1 cellular context compared by ENCODE assay signal in genomic region chr20:45340236-45340847, GRCh38.
TF ChIP-seq lines count a peak whose summit lies in the region.

No MANE protein-coding gene starts in this region.

TF ChIP-seq in HepG2, 621 proteins besides CTCF, POLR2A, EP300 and RAD21 (continued from another document and continues in another):
- TF ChIP-seq STAT6 (CRISPR knock-in tag; IDR thresholded peaks at IDR 0.05; ENCODE audit: borderline replicate concordance) (no peak), ZNF33B (CRISPR knock-in tag; IDR thresholded peaks at IDR 0.05) (peak; percentile 51; the same call in 1 of the 2 replicates), ZBTB1 (CRISPR knock-in tag; IDR thresholded peaks at IDR 0.05; ENCODE audit: borderline replicate concordance) (no peak), ZNF768 (CRISPR knock-in tag; IDR thresholded peaks at IDR 0.05) (peak; percentile 44; the same call in 1 of the 2 replicates), SYNCRIP (IDR thresholded peaks at IDR 0.05; ENCODE audit: insufficient read depth, low read depth, low read length) (no peak), ZSCAN29 (CRISPR knock-in tag; conservative IDR thresholded peaks at IDR 0.05) (no peak), ZSCAN21 (CRISPR knock-in tag; IDR thresholded peaks at IDR 0.05; ENCODE audit: borderline replicate concordance) (peak; percentile 57; the same call in 1 of the 2 replicates), RFX1 (IDR thresholded peaks at IDR 0.05) (peak; percentile 64; the same call in 1 of the 2 replicates), JARID2 (CRISPR knock-in tag; IDR thresholded peaks at IDR 0.05; ENCODE audit: insufficient replicate concordance) (no peak), MLXIP (CRISPR knock-in tag; IDR thresholded peaks at IDR 0.05; ENCODE audit: borderline replicate concordance) (no peak), ZNF317 (CRISPR knock-in tag; IDR thresholded peaks at IDR 0.05) (no peak), ZNF18 (CRISPR knock-in tag; IDR thresholded peaks at IDR 0.05; ENCODE audit: insufficient replicate concordance) (no peak), MIXL1 (CRISPR knock-in tag; IDR thresholded peaks at IDR 0.05) (peak; percentile 95), ZNF589 (CRISPR knock-in tag; conservative IDR thresholded peaks at IDR 0.05) (no peak), HDAC2 (CRISPR knock-in tag; IDR thresholded peaks at IDR 0.05) (peak; percentile 70), NFRKB (IDR thresholded peaks at IDR 0.05) (no peak), GABPB1 (CRISPR knock-in tag; IDR thresholded peaks at IDR 0.05) (0 out of 2 replicates have a peak, but pooled peaks have one; percentile 4), FUBP1 (CRISPR knock-in tag; IDR thresholded peaks at IDR 0.05; ENCODE audit: borderline replicate concordance) (no peak), HHEX (CRISPR knock-in tag; IDR thresholded peaks at IDR 0.05) (peak; percentile 63; the same call in 1 of the 2 replicates), PHF21A (CRISPR knock-in tag; IDR thresholded peaks at IDR 0.05) (peak; percentile 87), ZNF704 (CRISPR knock-in tag; IDR thresholded peaks at IDR 0.05; ENCODE audit: borderline replicate concordance) (no peak), ZMAT3 (CRISPR knock-in tag; conservative IDR thresholded peaks at IDR 0.05) (no peak), NFYC (CRISPR knock-in tag; IDR thresholded peaks at IDR 0.05) (no peak), TAF15 (IDR thresholded peaks at IDR 0.05; ENCODE audit: low read depth, low read length, poor library complexity, severe bottlenecking) (no peak), ZNF180 (CRISPR knock-in tag; IDR thresholded peaks at IDR 0.05; ENCODE audit: borderline replicate concordance, low read depth) (no peak), NCOA1 (CRISPR knock-in tag; IDR thresholded peaks at IDR 0.05) (no peak), TGIF2 (CRISPR knock-in tag; IDR thresholded peaks at IDR 0.05) (peak; percentile 66; the same call in 1 of the 2 replicates), MTERF4 (CRISPR knock-in tag; IDR thresholded peaks at IDR 0.05) (no peak), SRSF9 (IDR thresholded peaks at IDR 0.05; ENCODE audit: borderline replicate concordance, insufficient read depth, low read depth, low read length, poor library complexity, severe bottlenecking) (no peak), STAT5B (CRISPR knock-in tag; IDR thresholded peaks at IDR 0.05) (no peak; the same call in 1 of the 2 replicates), TEAD2 (CRISPR knock-in tag; IDR thresholded peaks at IDR 0.05) (no peak), FOXK2 (IDR thresholded peaks at IDR 0.05) (peak; percentile 53; the same call in 1 of the 2 replicates), ELF4 (CRISPR knock-in tag; IDR thresholded peaks at IDR 0.05; ENCODE audit: borderline replicate concordance) (no peak), MXI1 (IDR thresholded peaks at IDR 0.05; ENCODE audit: borderline replicate concordance, low read depth, low read length) (peak; percentile 69; the same call in 1 of the 3 replicates), CBX1 (IDR thresholded peaks at IDR 0.05; ENCODE audit: low read depth) (no peak)
- TF ChIP-seq, protein P1, sequence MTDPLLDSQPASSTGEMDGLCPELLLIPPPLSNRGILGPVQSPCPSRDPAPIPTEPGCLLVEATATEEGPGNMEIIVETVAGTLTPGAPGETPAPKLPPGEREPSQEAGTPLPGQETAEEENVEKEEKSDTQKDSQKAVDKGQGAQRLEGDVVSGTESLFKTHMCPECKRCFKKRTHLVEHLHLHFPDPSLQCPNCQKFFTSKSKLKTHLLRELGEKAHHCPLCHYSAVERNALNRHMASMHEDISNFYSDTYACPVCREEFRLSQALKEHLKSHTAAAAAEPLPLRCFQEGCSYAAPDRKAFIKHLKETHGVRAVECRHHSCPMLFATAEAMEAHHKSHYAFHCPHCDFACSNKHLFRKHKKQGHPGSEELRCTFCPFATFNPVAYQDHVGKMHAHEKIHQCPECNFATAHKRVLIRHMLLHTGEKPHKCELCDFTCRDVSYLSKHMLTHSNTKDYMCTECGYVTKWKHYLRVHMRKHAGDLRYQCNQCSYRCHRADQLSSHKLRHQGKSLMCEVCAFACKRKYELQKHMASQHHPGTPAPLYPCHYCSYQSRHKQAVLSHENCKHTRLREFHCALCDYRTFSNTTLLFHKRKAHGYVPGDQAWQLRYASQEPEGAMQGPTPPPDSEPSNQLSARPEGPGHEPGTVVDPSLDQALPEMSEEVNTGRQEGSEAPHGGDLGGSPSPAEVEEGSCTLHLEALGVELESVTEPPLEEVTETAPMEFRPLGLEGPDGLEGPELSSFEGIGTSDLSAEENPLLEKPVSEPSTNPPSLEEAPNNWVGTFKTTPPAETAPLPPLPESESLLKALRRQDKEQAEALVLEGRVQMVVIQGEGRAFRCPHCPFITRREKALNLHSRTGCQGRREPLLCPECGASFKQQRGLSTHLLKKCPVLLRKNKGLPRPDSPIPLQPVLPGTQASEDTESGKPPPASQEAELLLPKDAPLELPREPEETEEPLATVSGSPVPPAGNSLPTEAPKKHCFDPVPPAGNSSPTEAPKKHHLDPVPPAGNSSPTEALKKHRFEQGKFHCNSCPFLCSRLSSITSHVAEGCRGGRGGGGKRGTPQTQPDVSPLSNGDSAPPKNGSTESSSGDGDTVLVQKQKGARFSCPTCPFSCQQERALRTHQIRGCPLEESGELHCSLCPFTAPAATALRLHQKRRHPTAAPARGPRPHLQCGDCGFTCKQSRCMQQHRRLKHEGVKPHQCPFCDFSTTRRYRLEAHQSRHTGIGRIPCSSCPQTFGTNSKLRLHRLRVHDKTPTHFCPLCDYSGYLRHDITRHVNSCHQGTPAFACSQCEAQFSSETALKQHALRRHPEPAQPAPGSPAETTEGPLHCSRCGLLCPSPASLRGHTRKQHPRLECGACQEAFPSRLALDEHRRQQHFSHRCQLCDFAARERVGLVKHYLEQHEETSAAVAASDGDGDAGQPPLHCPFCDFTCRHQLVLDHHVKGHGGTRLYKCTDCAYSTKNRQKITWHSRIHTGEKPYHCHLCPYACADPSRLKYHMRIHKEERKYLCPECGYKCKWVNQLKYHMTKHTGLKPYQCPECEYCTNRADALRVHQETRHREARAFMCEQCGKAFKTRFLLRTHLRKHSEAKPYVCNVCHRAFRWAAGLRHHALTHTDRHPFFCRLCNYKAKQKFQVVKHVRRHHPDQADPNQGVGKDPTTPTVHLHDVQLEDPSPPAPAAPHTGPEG (CRISPR knock-in tag; IDR thresholded peaks at IDR 0.05): no peak
- TF ChIP-seq, protein P2, sequence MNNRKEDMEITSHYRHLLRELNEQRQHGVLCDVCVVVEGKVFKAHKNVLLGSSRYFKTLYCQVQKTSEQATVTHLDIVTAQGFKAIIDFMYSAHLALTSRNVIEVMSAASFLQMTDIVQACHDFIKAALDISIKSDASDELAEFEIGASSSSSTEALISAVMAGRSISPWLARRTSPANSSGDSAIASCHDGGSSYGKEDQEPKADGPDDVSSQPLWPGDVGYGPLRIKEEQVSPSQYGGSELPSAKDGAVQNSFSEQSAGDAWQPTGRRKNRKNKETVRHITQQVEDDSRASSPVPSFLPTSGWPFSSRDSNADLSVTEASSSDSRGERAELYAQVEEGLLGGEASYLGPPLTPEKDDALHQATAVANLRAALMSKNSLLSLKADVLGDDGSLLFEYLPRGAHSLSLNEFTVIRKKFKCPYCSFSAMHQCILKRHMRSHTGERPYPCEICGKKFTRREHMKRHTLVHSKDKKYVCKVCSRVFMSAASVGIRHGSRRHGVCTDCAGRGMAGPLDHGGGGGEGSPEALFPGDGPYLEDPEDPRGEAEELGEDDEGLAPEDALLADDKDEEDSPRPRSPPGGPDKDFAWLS (CRISPR knock-in tag; IDR thresholded peaks at IDR 0.05; ENCODE audit: borderline replicate concordance): no peak; the same call in 1 of the 2 replicates
- TF ChIP-seq, protein P3, sequence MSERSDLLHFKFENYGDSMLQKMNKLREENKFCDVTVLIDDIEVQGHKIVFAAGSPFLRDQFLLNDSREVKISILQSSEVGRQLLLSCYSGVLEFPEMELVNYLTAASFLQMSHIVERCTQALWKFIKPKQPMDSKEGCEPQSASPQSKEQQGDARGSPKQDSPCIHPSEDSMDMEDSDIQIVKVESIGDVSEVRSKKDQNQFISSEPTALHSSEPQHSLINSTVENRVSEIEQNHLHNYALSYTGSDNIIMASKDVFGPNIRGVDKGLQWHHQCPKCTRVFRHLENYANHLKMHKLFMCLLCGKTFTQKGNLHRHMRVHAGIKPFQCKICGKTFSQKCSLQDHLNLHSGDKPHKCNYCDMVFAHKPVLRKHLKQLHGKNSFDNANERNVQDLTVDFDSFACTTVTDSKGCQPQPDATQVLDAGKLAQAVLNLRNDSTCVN (CRISPR knock-in tag; IDR thresholded peaks at IDR 0.05; ENCODE audit: borderline replicate concordance): no peak
- TF ChIP-seq, protein P4, sequence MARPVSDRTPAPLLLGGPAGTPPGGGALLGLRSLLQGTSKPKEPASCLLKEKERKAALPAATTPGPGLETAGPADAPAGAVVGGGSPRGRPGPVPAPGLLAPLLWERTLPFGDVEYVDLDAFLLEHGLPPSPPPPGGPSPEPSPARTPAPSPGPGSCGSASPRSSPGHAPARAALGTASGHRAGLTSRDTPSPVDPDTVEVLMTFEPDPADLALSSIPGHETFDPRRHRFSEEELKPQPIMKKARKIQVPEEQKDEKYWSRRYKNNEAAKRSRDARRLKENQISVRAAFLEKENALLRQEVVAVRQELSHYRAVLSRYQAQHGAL (CRISPR knock-in tag; IDR thresholded peaks at IDR 0.05; ENCODE audit: not compliant biosample characterization): peak; percentile 64
